1 cellular context compared by ENCODE assay signal in genomic region chr6:43759157-43759925, GRCh38.
TF ChIP-seq lines count a peak whose summit lies in the region.

No MANE protein-coding gene starts in this region.

TF ChIP-seq in WTC11, 78 proteins besides CTCF, POLR2A, EP300 and RAD21 (continued from another document):
- no peak for TF ChIP-seq ZNF416 (CRISPR knock-in tag; IDR thresholded peaks at IDR 0.05)
- TF ChIP-seq NR1H2 (CRISPR knock-in tag; IDR thresholded peaks at IDR 0.05): no peak
- no peak for TF ChIP-seq KAT7 (CRISPR knock-in tag; IDR thresholded peaks at IDR 0.05; ENCODE audit: borderline replicate concordance)
- TF ChIP-seq AR (CRISPR knock-in tag; IDR thresholded peaks at IDR 0.05): no peak
- TF ChIP-seq MAX (CRISPR knock-in tag; IDR thresholded peaks at IDR 0.05): no peak
- no peak for TF ChIP-seq MLX (CRISPR knock-in tag; IDR thresholded peaks at IDR 0.05)
- TF ChIP-seq NFATC4 (CRISPR knock-in tag; IDR thresholded peaks at IDR 0.05): no peak
- no peak for TF ChIP-seq CREM (CRISPR knock-in tag; IDR thresholded peaks at IDR 0.05)
- TF ChIP-seq ATF3 (CRISPR knock-in tag; conservative IDR thresholded peaks at IDR 0.05): no peak
- no peak for TF ChIP-seq ZNF512 (CRISPR knock-in tag; IDR thresholded peaks at IDR 0.05; ENCODE audit: borderline replicate concordance)
- TF ChIP-seq ETV6 (CRISPR knock-in tag; IDR thresholded peaks at IDR 0.05): no peak
- no peak for TF ChIP-seq TP53 (CRISPR knock-in tag; IDR thresholded peaks at IDR 0.05)
- TF ChIP-seq ZNF219 (CRISPR knock-in tag; IDR thresholded peaks at IDR 0.05; ENCODE audit: borderline replicate concordance): no peak
- TF ChIP-seq SP1 (CRISPR knock-in tag; conservative IDR thresholded peaks at IDR 0.05): no peak
